33 cellular contexts compared by ENCODE assay signal in the genomic region with DNA sequence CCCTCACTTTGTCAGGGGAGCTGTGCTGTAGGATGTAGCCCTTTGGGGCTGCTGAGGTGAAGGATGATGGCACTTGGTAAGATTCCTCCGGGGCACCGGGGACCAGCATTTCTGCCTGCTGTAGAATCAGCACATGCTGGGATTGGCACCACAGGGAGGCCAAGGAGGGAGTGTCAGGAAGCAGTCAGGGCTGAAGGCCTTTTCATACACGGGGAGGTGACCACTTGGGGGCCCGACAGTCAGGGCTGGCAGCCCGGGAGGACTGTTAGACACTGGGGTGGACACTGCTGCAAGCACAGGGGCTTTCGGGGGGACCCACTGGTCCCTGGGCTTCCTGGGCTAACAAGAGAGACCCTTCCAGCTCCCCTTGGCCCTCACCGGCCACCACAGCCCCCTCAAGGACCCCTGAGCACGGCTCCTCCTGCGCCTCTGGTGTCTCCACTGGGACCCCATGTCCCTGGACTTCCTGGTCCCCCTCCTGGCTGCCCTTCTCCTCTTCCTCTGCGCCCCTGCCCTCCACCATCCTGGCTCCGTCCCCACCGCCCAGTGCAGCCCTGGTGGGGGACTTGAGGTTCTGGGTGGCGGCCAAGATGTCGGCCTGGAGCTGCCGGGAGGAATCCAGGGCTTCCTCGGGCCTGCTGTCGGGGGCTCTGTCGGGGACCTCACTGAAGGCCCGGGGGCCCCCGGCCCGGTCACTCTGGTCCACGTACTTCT. TPM values are rescaled to one million over a fixed set of nuclear protein-coding genes. Genes with fewer than 3 reads are reported as not detected.
"Had no signal": no experiment of that assay in that cellular context is flagged by ENCODE, and none has a peak within 500 bp of the region (broad histone marks: within the 10 kb centered on the region; RNA-seq: fewer than 3 reads in every experiment).

No MANE protein-coding gene starts in this region.

- ATAC-seq: left lung, lower lobe of right lung, mucosa of descending colon, sciatic nerve had no signal

- H3K27ac Mint-ChIP-seq: activated naive CD8-positive, alpha-beta T cell treated with anti-CD3 and anti-CD28 coated beads for 36 hours; progenitor cell of endocrine pancreas; T-helper 1 cell treated with Interleukin-12 subunit alpha and Interleukin-12 subunit beta and Interleukin-4 antibody, amounts not matched to agents 30 μg/mL and 1 μg/mL, for 36 hours; type B pancreatic cell had no signal

- H3K4me1 ChIP-seq: ascending aorta, colonic mucosa, left lung, lower lobe of right lung, uterus had no signal

- H3K4me3 ChIP-seq: ascending aorta, cardiac muscle cell, colonic mucosa, left lung, lower lobe of right lung, mucosa of descending colon, skin epidermis, thoracic aorta, uterus had no signal

- H3K9me3 Mint-ChIP-seq: activated naive CD8-positive, alpha-beta T cell treated with anti-CD3 and anti-CD28 coated beads for 36 hours; brain; T-helper 1 cell treated with Interleukin-12 subunit alpha and Interleukin-12 subunit beta and Interleukin-4 antibody, amounts not matched to agents 30 μg/mL and 1 μg/mL, for 36 hours; type B pancreatic cell had no signal

- H3K27ac ChIP-seq: ascending aorta, cardiac muscle cell, colonic mucosa, epithelial cell of prostate, left lung, lower lobe of right lung, skin epidermis, thoracic aorta, uterus, VCaP had no signal

- H3K9me3 ChIP-seq: ascending aorta, colonic mucosa, left lung, lower lobe of right lung, mucosa of descending colon, thoracic aorta, uterus had no signal

- H3K27me3 Mint-ChIP-seq: activated naive CD8-positive, alpha-beta T cell treated with anti-CD3 and anti-CD28 coated beads for 36 hours; brain; progenitor cell of endocrine pancreas; type B pancreatic cell had no signal

- H3K36me3 ChIP-seq: ascending aorta, cardiac muscle cell, colonic mucosa, left lung, lower lobe of right lung, thoracic aorta, uterus had no signal

- H3K4me1 Mint-ChIP-seq: activated naive CD8-positive, alpha-beta T cell treated with anti-CD3 and anti-CD28 coated beads for 36 hours had no signal

- DNase-seq: activated CD4-positive, alpha-beta T cell treated with anti-CD3 and anti-CD28 coated beads for 4 hours; activated CD4-positive, alpha-beta T cell treated with anti-CD3 and anti-CD28 coated beads, Interleukin-2, amount 50 U/mL, for 4 hours; activated CD8-positive, alpha-beta memory T cell treated with anti-CD3 and anti-CD28 coated beads for 24 hours; activated effector memory CD4-positive, alpha-beta T cell treated with Interleukin-2 at 50 U/mL for 16 hours; activated naive CD4-positive, alpha-beta T cell treated with Interleukin-2 at 50 U/mL for 16 hours; activated naive CD8-positive, alpha-beta T cell treated with anti-CD3 and anti-CD28 coated beads for 36 hours; cerebellar nuclear complex; colonic mucosa; effector CD8-positive, alpha-beta T cell; left lung; lower lobe of right lung; mesendoderm; mucosa of descending colon; stimulated activated CD4-positive, alpha-beta T cell treated with anti-CD3 and anti-CD28 coated beads, Interleukin-1b, Interleukin-23, amount 100 ng/mL, for 48 hours; stimulated activated naive CD4-positive, alpha-beta T cell treated with Interleukin-2 at 50 U/mL for 16 hours; T-helper 9 cell; uterus had no signal

- H3K4me3 Mint-ChIP-seq: activated naive CD8-positive, alpha-beta T cell treated with anti-CD3 and anti-CD28 coated beads for 36 hours; brain; T-helper 1 cell treated with Interleukin-12 subunit alpha and Interleukin-12 subunit beta and Interleukin-4 antibody, amounts not matched to agents 30 μg/mL and 1 μg/mL, for 36 hours; type B pancreatic cell had no signal

- FAIRE-seq: endometrium, frontal cortex, TTC549 had no signal

- H3K36me3 Mint-ChIP-seq: activated naive CD8-positive, alpha-beta T cell treated with anti-CD3 and anti-CD28 coated beads for 36 hours; brain; type B pancreatic cell had no signal

- H3K27me3 ChIP-seq: ascending aorta, cardiac muscle cell, colonic mucosa, uterus had no signal

RNA-seq across cellular contexts. Expression of a gene that starts 6.5 kb away (rescaled TPM):
- total RNA-seq: dermis microvascular lymphatic vessel endothelial cell, progenitor cell of endocrine pancreas, renal cortical epithelial cell had no signal

RNA-seq across cellular contexts. Expression of a gene that starts 42.3 kb away (rescaled TPM):
- total RNA-seq: progenitor cell of endocrine pancreas had no signal
